Comparison of ENCODE assay signal across 9 cellular contexts in genomic region chr19:12766051-12766521, GRCh38. TPM values are rescaled to one million over a fixed set of nuclear protein-coding genes. Genes with fewer than 3 reads are reported as not detected.
DNase-seq lines count a peak whose midpoint lies in the region; ATAC-seq and TF ChIP-seq lines count a peak whose summit lies in the region.
"Had no signal": no experiment of that assay in that cellular context is flagged by ENCODE, and none has a peak within 500 bp of the region (broad histone marks: within the 10 kb centered on the region; RNA-seq: fewer than 3 reads in every experiment).

No MANE protein-coding gene starts in this region.

- H4K91ac ChIP-seq in neuronal stem cell (ENCODE audit: low read depth, low read length, poor library complexity), result no peak overlapping the region

- no peak overlapping the region for H3K4ac ChIP-seq in neuronal stem cell (ENCODE audit: low read length)

- no peak overlapping the region for H2BK12ac ChIP-seq in neuronal stem cell (ENCODE audit: low read length)

- peak overlapping the region; percentile 88 for H3K23ac ChIP-seq in neuronal stem cell (ENCODE audit: low read depth, low read length, poor library complexity)

- H3K79me1 ChIP-seq in neuronal stem cell (ENCODE audit: low read depth, low read length), result peaks cover 2% of the 10 kb centered on the region

- no CpG with 5 or more reads among the region's 30 CpGs for WGBS in neuronal stem cell (ENCODE audit: extremely low coverage in 2 of 2, insufficient read length in 2 of 2, insufficient replicate concordance in 1 of 2), 2 donors

- H2BK15ac ChIP-seq in neuronal stem cell (ENCODE audit: low read length), result no peak overlapping the region

- no peak overlapping the region for H3K4me2 ChIP-seq in neuronal stem cell (ENCODE audit: insufficient read depth, low read length, poor library complexity, severe bottlenecking)

- peak overlapping the region; percentile 18 for H3K9ac ChIP-seq in neuronal stem cell (ENCODE audit: low read depth, low read length, poor library complexity)

- peaks cover 0 to 7% of the 10 kb centered on the region in 2 donors for H3K4me1 ChIP-seq in neuronal stem cell (ENCODE audit: control insufficient read depth in 2 of 2, insufficient read depth in 1 of 2, low read depth in 1 of 2, low read length in 2 of 2)

- peak overlapping the region; percentile 82 for H2BK5ac ChIP-seq in neuronal stem cell (ENCODE audit: low read length)

- peak; percentile 69 to 82 for DNase-seq in activated CD4-positive, alpha-beta T cell treated with anti-CD3 and anti-CD28 coated beads for 24 hours (ENCODE audit: low read depth in 2 of 2)
- DNase-seq in activated CD4-positive, alpha-beta T cell treated with anti-CD3 and anti-CD28 coated beads, Interleukin-2, amount 50 U/mL, for 4 hours, result no peak
- peak; percentile 72 for DNase-seq in NCI-H1694 treated with DMSO at 0.1 percent for 48 hours (lab: John Stamatoyannopoulos, UW)
- peak; percentile 86 for DNase-seq in activated CD8-positive, alpha-beta memory T cell treated with anti-CD3 and anti-CD28 coated beads, Interleukin-2, amount 50 U/mL, for 4 hours
- peak; percentile 77 for DNase-seq in fibroblast of the aortic adventitia (ENCODE audit: low read depth)
- no peak for DNase-seq in neuronal stem cell (ENCODE audit: low spot score)

- H3K4me3 ChIP-seq in fibroblast of the aortic adventitia (ENCODE audit: low read depth, low read length) (peak overlapping the region; percentile 66), neuronal stem cell (ENCODE audit: low read length in 2 of 2) (peak overlapping the region in 1 of 2 donors; percentile 48)

- H3K14ac ChIP-seq in neuronal stem cell (ENCODE audit: low read length), result peak overlapping the region; percentile 75

- no peaks in the 10 kb centered on the region for H3K27me3 ChIP-seq in neuronal stem cell (ENCODE audit: control insufficient read depth in 3 of 3, insufficient read depth in 3 of 3, low read depth in 1 of 3, low read length in 3 of 3)

- peak; percentile 83 for TF ChIP-seq CTCF in fibroblast of the aortic adventitia (IDR thresholded peaks at IDR 0.05; ENCODE audit: insufficient read depth, low read length)

- H2AK5ac ChIP-seq in neuronal stem cell (ENCODE audit: low read depth, low read length), result peak overlapping the region; percentile 9

- peak overlapping the region; percentile 96 for H2AFZ ChIP-seq in neuronal stem cell (ENCODE audit: low read length)

- H3K9me3 ChIP-seq in neuronal stem cell (replicated peaks in 1 of 2; ENCODE audit: control insufficient read depth in 2 of 2, insufficient read depth in 1 of 2, low read depth in 1 of 2, low read length in 2 of 2), result peaks cover 2 to 3% of the 10 kb centered on the region in 2 donors

- H2BK120ac ChIP-seq in neuronal stem cell (ENCODE audit: low read depth, low read length), result no peak overlapping the region

- peaks cover 1 to 16% of the 10 kb centered on the region in 2 donors for H3K36me3 ChIP-seq in neuronal stem cell (replicated peaks in 1 of 2; ENCODE audit: control insufficient read depth in 2 of 2, insufficient read depth in 2 of 2, low read length in 2 of 2)

- no peak for ATAC-seq in HG02623 (IDR thresholded peaks at IDR 0.05; ENCODE audit: unreplicated experiment)
- no peak for ATAC-seq in HG03342 (IDR thresholded peaks at IDR 0.05; ENCODE audit: unreplicated experiment)

- no peak overlapping the region for H3K27ac ChIP-seq in neuronal stem cell (replicated peaks; ENCODE audit: low read length)

- no peak overlapping the region for H4K8ac ChIP-seq in neuronal stem cell (ENCODE audit: low read depth, low read length)

- H3K18ac ChIP-seq in neuronal stem cell (ENCODE audit: low read length), result no peak overlapping the region

RNA-seq across cellular contexts. Expression of gene HOOK2, which starts 9.3 kb away (rescaled TPM):
- total RNA-seq in fibroblast of the aortic adventitia (ENCODE audit: low replicate concordance), result 15.5 and 31.2 TPM in 2 replicates
- 15.5 TPM for polyA plus RNA-seq in neuronal stem cell (2013, experiment 1 of 2)
- 15.0 TPM for polyA plus RNA-seq in neuronal stem cell (2013, experiment 2 of 2)

RNA-seq across cellular contexts. Expression of gene BEST2, which starts 14.5 kb away (rescaled TPM):
- not detected in 2 replicates for total RNA-seq in fibroblast of the aortic adventitia (ENCODE audit: low replicate concordance)
- 0.03 TPM for polyA plus RNA-seq in neuronal stem cell (2013, experiment 1 of 2)
- polyA plus RNA-seq in neuronal stem cell (2013, experiment 2 of 2), result 0.03 TPM
- total RNA-seq: mononuclear cell had no signal

RNA-seq across cellular contexts. Expression of gene JUNB, which starts 25.2 kb away (rescaled TPM):
- total RNA-seq in fibroblast of the aortic adventitia (ENCODE audit: low replicate concordance), result 87.9 and 263 TPM in 2 replicates
- 6.1 TPM for polyA plus RNA-seq in neuronal stem cell (2013, experiment 1 of 2)
- polyA plus RNA-seq in neuronal stem cell (2013, experiment 2 of 2), result 5.9 TPM

RNA-seq across cellular contexts. Expression of gene GET3, which starts 28.8 kb away (rescaled TPM):
- total RNA-seq in fibroblast of the aortic adventitia (ENCODE audit: low replicate concordance), result 61.2 and 84.5 TPM in 2 replicates
- 46.1 TPM for polyA plus RNA-seq in neuronal stem cell (2013, experiment 1 of 2)
- 44.7 TPM for polyA plus RNA-seq in neuronal stem cell (2013, experiment 2 of 2)

RNA-seq across cellular contexts. Expression of gene TRIR, which starts 31.6 kb away (rescaled TPM):
- 145 and 172 TPM in 2 replicates for total RNA-seq in fibroblast of the aortic adventitia (ENCODE audit: low replicate concordance)
- 242 TPM for polyA plus RNA-seq in neuronal stem cell (2013, experiment 1 of 2)
- polyA plus RNA-seq in neuronal stem cell (2013, experiment 2 of 2), result 221 TPM

Comparison
In these comparisons a context has a peak if more than half of its experiments do, and no peak if none do; other contexts are left out.
1. DNase-seq: peak in activated CD4-positive, alpha-beta T cell treated with anti-CD3 and anti-CD28 coated beads for 24 hours (2 of 2), NCI-H1694 treated with DMSO at 0.1 percent for 48 hours (single experiment), activated CD8-positive, alpha-beta memory T cell treated with anti-CD3 and anti-CD28 coated beads, Interleukin-2, amount 50 U/mL, for 4 hours (single experiment) and fibroblast of the aortic adventitia (single experiment); none in activated CD4-positive, alpha-beta T cell treated with anti-CD3 and anti-CD28 coated beads, Interleukin-2, amount 50 U/mL, for 4 hours (0 of 2) and neuronal stem cell (single experiment).